29 cellular contexts compared by ENCODE assay signal in the genomic region with DNA sequence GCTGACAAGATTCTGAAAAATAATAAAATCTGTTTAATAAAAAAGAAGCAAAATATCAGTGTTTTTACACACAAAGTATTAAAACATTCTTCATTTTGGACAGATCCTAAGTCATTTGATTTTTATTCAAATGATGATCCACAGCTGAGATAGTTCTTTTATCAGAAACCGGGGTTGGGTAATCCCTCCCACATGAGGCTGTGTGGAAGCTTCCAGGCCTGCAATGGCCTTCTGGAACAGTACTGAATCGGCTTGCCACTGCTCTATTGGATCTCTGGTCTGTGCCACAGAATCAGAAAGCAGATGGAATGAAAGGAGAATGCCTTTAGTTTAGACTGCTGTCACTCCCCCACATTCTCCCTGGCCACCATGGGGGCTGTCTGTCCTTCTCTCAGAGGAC. TPM values are rescaled to one million over a fixed set of nuclear protein-coding genes. Genes with fewer than 3 reads are reported as not detected.
"Had no signal": no experiment of that assay in that cellular context is flagged by ENCODE, and none has a peak within 500 bp of the region (broad histone marks: within the 10 kb centered on the region; RNA-seq: fewer than 3 reads in every experiment).

No MANE protein-coding gene starts in this region.

- H3K36me3 ChIP-seq: esophagus muscularis mucosa, heart left ventricle, prostate gland, WERI-Rb-1 had no signal

- H3K27ac ChIP-seq: prostate gland, WERI-Rb-1 had no signal

- H3K4me3 Mint-ChIP-seq: activated CD4-positive, alpha-beta T cell treated with anti-CD3 and anti-CD28 coated beads, Interleukin-2, amount 10 ng/mL, durations not matched to agents 7 days and 5 days; activated CD8-positive, alpha-beta memory T cell treated with anti-CD3 and anti-CD28 coated beads, Interleukin-2, amount 10 ng/mL, durations not matched to agents 7 days and 5 days; activated CD8-positive, alpha-beta T cell treated with anti-CD3 and anti-CD28 coated beads for 36 hours; central memory CD8-positive, alpha-beta T cell; effector memory CD8-positive, alpha-beta T cell; mesothelial cell of epicardium; natural killer cell; stimulated activated naive CD8-positive, alpha-beta T cell treated with anti-CD3 and anti-CD28 coated beads, Interleukin-15, amount 100 ng/mL, for 72 hours had no signal

- H3K27me3 ChIP-seq: esophagus muscularis mucosa, heart left ventricle had no signal

- H3K9me3 Mint-ChIP-seq: activated CD4-positive, alpha-beta T cell treated with anti-CD3 and anti-CD28 coated beads, Interleukin-2, amount 10 ng/mL, durations not matched to agents 7 days and 5 days; activated CD8-positive, alpha-beta T cell treated with anti-CD3 and anti-CD28 coated beads for 36 hours; central memory CD8-positive, alpha-beta T cell; effector memory CD8-positive, alpha-beta T cell; mesothelial cell of epicardium; natural killer cell; stimulated activated naive CD8-positive, alpha-beta T cell treated with anti-CD3 and anti-CD28 coated beads, Interleukin-15, amount 100 ng/mL, for 72 hours had no signal

- H3K4me1 ChIP-seq: prostate gland had no signal

- H3K4me3 ChIP-seq: esophagus muscularis mucosa, heart left ventricle, lung, prostate gland had no signal

- H3K27ac Mint-ChIP-seq: activated CD4-positive, alpha-beta T cell treated with anti-CD3 and anti-CD28 coated beads, Interleukin-2, amount 10 ng/mL, durations not matched to agents 7 days and 5 days; activated CD8-positive, alpha-beta memory T cell treated with anti-CD3 and anti-CD28 coated beads, Interleukin-2, amount 10 ng/mL, durations not matched to agents 7 days and 5 days; activated CD8-positive, alpha-beta T cell treated with anti-CD3 and anti-CD28 coated beads for 36 hours; mesothelial cell of epicardium; natural killer cell had no signal

- H3K36me3 Mint-ChIP-seq: activated CD8-positive, alpha-beta memory T cell treated with anti-CD3 and anti-CD28 coated beads, Interleukin-2, amount 10 ng/mL, durations not matched to agents 7 days and 5 days; mesothelial cell of epicardium; natural killer cell had no signal

- H3K9me3 ChIP-seq: esophagus muscularis mucosa, heart left ventricle, prostate gland had no signal

- DNase-seq: activated CD4-positive, alpha-beta T cell treated with anti-CD3 and anti-CD28 coated beads, Interleukin-2, amount 10 ng/mL, durations not matched to agents 7 days and 5 days; activated CD4-positive, CD25-positive, alpha-beta regulatory T cell treated with anti-CD3 and anti-CD28 coated beads, Interleukin-2, amount 50 U/mL, for 72 hours; activated CD8-positive, alpha-beta memory T cell treated with anti-CD3 and anti-CD28 coated beads, Interleukin-2, amount 10 ng/mL, durations not matched to agents 7 days and 5 days; activated CD8-positive, alpha-beta T cell treated with anti-CD3 and anti-CD28 coated beads for 36 hours; activated gamma-delta T cell; activated naive CD4-positive, alpha-beta T cell treated with anti-CD3 and anti-CD28 coated beads, Interleukin-2, amount 50 U/mL, for 16 hours; activated T-cell treated with anti-CD3 and anti-CD28 coated beads for 4 hours; effector memory CD8-positive, alpha-beta T cell; heart left ventricle; natural killer cell; stimulated activated CD4-positive, alpha-beta T cell treated with anti-CD3 and anti-CD28 coated beads, Interleukin-12 subunit alpha, Interleukin-12 subunit beta, amount 100 ng/mL, for 4 hours; stimulated activated naive CD8-positive, alpha-beta T cell treated with anti-CD3 and anti-CD28 coated beads, Interleukin-15, amount 100 ng/mL, for 72 hours; T-helper 1 cell; trophoblast cell; WERI-Rb-1 had no signal

RNA-seq across cellular contexts. Expression of a gene that starts 6.1 kb away (rescaled TPM):
- total RNA-seq: activated CD4-positive, alpha-beta T cell treated with anti-CD3 and anti-CD28 coated beads, Interleukin-2, amount 10 ng/mL, durations not matched to agents 7 days and 5 days; activated CD8-positive, alpha-beta memory T cell treated with anti-CD3 and anti-CD28 coated beads, Interleukin-2, amount 10 ng/mL, durations not matched to agents 7 days and 5 days; activated CD8-positive, alpha-beta T cell treated with anti-CD3 and anti-CD28 coated beads for 36 hours; astrocyte; dermis microvascular lymphatic vessel endothelial cell; endothelial cell of umbilical vein; frontal cortex; heart left ventricle; lung; mesothelial cell of epicardium; natural killer cell; osteocyte; skeletal muscle tissue; temporal lobe had no signal
- polyA plus RNA-seq: adipose tissue, endothelial cell of umbilical vein, heart left ventricle, keratinocyte had no signal
